ENCODE assay signal across 10 cellular contexts in genomic region chr12:104473374-104473983, GRCh38. TPM values are rescaled to one million over a fixed set of nuclear protein-coding genes. Genes with fewer than 3 reads are reported as not detected.
DNase-seq lines count a peak whose midpoint lies in the region; ATAC-seq lines count a peak whose summit lies in the region.
"Had no signal": no experiment of that assay in that cellular context is flagged by ENCODE, and none has a peak within 500 bp of the region (broad histone marks: within the 10 kb centered on the region; RNA-seq: fewer than 3 reads in every experiment).

No MANE protein-coding gene starts in this region.

- DNase-seq in activated T-cell treated with anti-CD3 and anti-CD28 coated beads, Interleukin-2, amount 50 U/mL, for 4 hours: no peak
- no peak for DNase-seq in activated T-cell treated with anti-CD3 and anti-CD28 coated beads for 4 hours
- DNase-seq in activated naive CD4-positive, alpha-beta T cell treated with anti-CD3 and anti-CD28 coated beads, Interleukin-2, amount 50 U/mL, for 72 hours (ENCODE audit: low spot score in 2 of 2): peak in 1 of 2 donors; percentile 40
- no peak for DNase-seq in HAP-1 (ENCODE audit: low spot score in 2 of 2)
- DNase-seq in DMS 273 (lab: John Stamatoyannopoulos, UW; ENCODE audit: unreplicated experiment): no peak
- DNase-seq: KBM-7, WERI-Rb-1 had no signal

- no peaks in the 10 kb centered on the region for H3K27me3 ChIP-seq in HAP-1 (ENCODE audit: low read depth)

- ATAC-seq in activated T-cell treated with anti-CD3 and anti-CD28 coated beads, Interleukin-2, amount 50 U/mL, for 4 hours: peak; percentile 45 to 51
- ATAC-seq in HG02885 (IDR thresholded peaks at IDR 0.05; ENCODE audit: poor library complexity, unreplicated experiment): peak; percentile 59
- peak; percentile 36 to 47 for ATAC-seq in activated naive CD4-positive, alpha-beta T cell treated with anti-CD3 and anti-CD28 coated beads, Interleukin-2, amount 50 U/mL, for 72 hours
- no peak for ATAC-seq in HG02970 (IDR thresholded peaks at IDR 0.05; ENCODE audit: low FRiP score, unreplicated experiment)

- peaks cover 5% of the 10 kb centered on the region for H3K36me3 Mint-ChIP-seq in activated T-cell treated with anti-CD3 and anti-CD28 coated beads, Interleukin-2, amount 50 U/mL, for 4 hours (ENCODE audit: insufficient read depth)
- H3K36me3 Mint-ChIP-seq in activated naive CD4-positive, alpha-beta T cell treated with anti-CD3 and anti-CD28 coated beads, Interleukin-2, amount 50 U/mL, for 72 hours: peaks cover 1 to 20% of the 10 kb centered on the region in 2 donors
- peaks cover 19% of the 10 kb centered on the region for H3K36me3 Mint-ChIP-seq in stimulated activated naive CD8-positive, alpha-beta T cell treated with anti-CD3 and anti-CD28 coated beads, Interleukin-15, Interleukin-2, amounts not matched to agents 100 ng/mL and 50 ng/mL, for 24 hours (ENCODE audit: low read depth)

- H3K36me3 ChIP-seq in HAP-1 (replicated peaks): no peaks in the 10 kb centered on the region
- H3K36me3 ChIP-seq: WERI-Rb-1 had no signal

- no peak overlapping the region for H3K4me3 ChIP-seq in HAP-1

- peaks cover 85% of the 10 kb centered on the region for H3K4me1 Mint-ChIP-seq in activated T-cell treated with anti-CD3 and anti-CD28 coated beads, Interleukin-2, amount 50 U/mL, for 4 hours (ENCODE audit: low read depth)
- H3K4me1 Mint-ChIP-seq in stimulated activated naive CD8-positive, alpha-beta T cell treated with anti-CD3 and anti-CD28 coated beads, Interleukin-15, Interleukin-2, amounts not matched to agents 100 ng/mL and 50 ng/mL, for 24 hours (ENCODE audit: low read depth): peaks cover 83% of the 10 kb centered on the region

- H3K27ac Mint-ChIP-seq in activated naive CD4-positive, alpha-beta T cell treated with anti-CD3 and anti-CD28 coated beads, Interleukin-2, amount 50 U/mL, for 72 hours: peak overlapping the region; percentile 52 to 72
- peak overlapping the region; percentile 33 for H3K27ac Mint-ChIP-seq in stimulated activated naive CD8-positive, alpha-beta T cell treated with anti-CD3 and anti-CD28 coated beads, Interleukin-15, Interleukin-2, amounts not matched to agents 100 ng/mL and 50 ng/mL, for 24 hours

- peak overlapping the region; percentile 64 for H3K4me3 Mint-ChIP-seq in activated T-cell treated with anti-CD3 and anti-CD28 coated beads, Interleukin-2, amount 50 U/mL, for 4 hours
- H3K4me3 Mint-ChIP-seq in stimulated activated naive CD8-positive, alpha-beta T cell treated with anti-CD3 and anti-CD28 coated beads, Interleukin-15, Interleukin-2, amounts not matched to agents 100 ng/mL and 50 ng/mL, for 24 hours: peak overlapping the region; percentile 36

- no peaks in the 10 kb centered on the region for H3K9me3 ChIP-seq in HAP-1

- H3K4me1 ChIP-seq in HAP-1: peaks cover 5% of the 10 kb centered on the region

- in situ Hi-C loops in HAP-1 (cut with MboI; ENCODE audit: low sequenced_read_pairs): no loop called here

- no peaks in the 10 kb centered on the region for H3K27me3 Mint-ChIP-seq in activated T-cell treated with anti-CD3 and anti-CD28 coated beads, Interleukin-2, amount 50 U/mL, for 4 hours (ENCODE audit: low read depth)
- no peaks in the 10 kb centered on the region for H3K27me3 Mint-ChIP-seq in stimulated activated naive CD8-positive, alpha-beta T cell treated with anti-CD3 and anti-CD28 coated beads, Interleukin-15, Interleukin-2, amounts not matched to agents 100 ng/mL and 50 ng/mL, for 24 hours

- peaks cover 7% of the 10 kb centered on the region for H3K9me3 Mint-ChIP-seq in activated T-cell treated with anti-CD3 and anti-CD28 coated beads, Interleukin-2, amount 50 U/mL, for 4 hours
- peaks cover 5 to 11% of the 10 kb centered on the region in 2 donors for H3K9me3 Mint-ChIP-seq in activated naive CD4-positive, alpha-beta T cell treated with anti-CD3 and anti-CD28 coated beads, Interleukin-2, amount 50 U/mL, for 72 hours
- H3K9me3 Mint-ChIP-seq in stimulated activated naive CD8-positive, alpha-beta T cell treated with anti-CD3 and anti-CD28 coated beads, Interleukin-15, Interleukin-2, amounts not matched to agents 100 ng/mL and 50 ng/mL, for 24 hours: peaks cover 5% of the 10 kb centered on the region

RNA-seq across cellular contexts. Expression of gene CHST11, which starts 16.7 kb away (rescaled TPM):
- 10 to 100 TPM; 40.5 to 70.7 (median 61.7) TPM for total RNA-seq in activated T-cell treated with anti-CD3 and anti-CD28 coated beads, Interleukin-2, amount 50 U/mL, for 4 hours
- total RNA-seq in activated naive CD4-positive, alpha-beta T cell treated with anti-CD3 and anti-CD28 coated beads, Interleukin-2, amount 50 U/mL, for 72 hours: 10 to 100 TPM; 20.0 to 40.0 TPM
